In the genomic region with DNA sequence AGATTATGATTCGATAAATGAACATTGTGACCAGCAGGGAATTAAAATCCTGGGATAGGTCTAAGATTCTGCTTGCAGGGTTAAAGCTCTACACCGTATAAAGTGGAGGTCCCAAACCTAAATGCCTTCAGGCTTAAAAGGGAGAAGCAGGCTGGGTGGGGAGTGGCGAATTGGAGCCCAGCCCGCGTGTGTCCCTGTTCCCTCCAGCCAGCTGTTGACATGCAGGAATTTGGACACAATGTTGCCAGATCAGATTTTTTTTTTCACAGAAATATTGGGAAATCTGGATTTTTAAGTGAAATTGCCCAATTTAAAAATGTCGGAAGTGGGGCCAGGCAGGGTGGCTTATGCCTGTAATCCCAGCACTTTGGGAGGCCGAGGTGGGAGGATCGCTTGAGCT, we compare ENCODE assay signal across 22 cellular contexts.
"Had no signal": no experiment of that assay in that cellular context is flagged by ENCODE, and none has a peak within 500 bp of the region (broad histone marks: within the 10 kb centered on the region; RNA-seq: fewer than 3 reads in every experiment).

No MANE protein-coding gene starts in this region.

- H3K4me3 ChIP-seq: cardiac muscle cell, MG63 had no signal

- H3K9me3 ChIP-seq: MG63 had no signal

- H3K36me3 ChIP-seq: MG63 had no signal

- H3K27me3 ChIP-seq: brain microvascular endothelial cell, cardiac muscle cell, MG63 had no signal

- H3K27ac ChIP-seq: brain microvascular endothelial cell, cardiac muscle cell, KMS-11 had no signal

- DNase-seq: activated B cell treated with CpG ODN at 0.5 μM for 24 hours; activated CD4-positive, alpha-beta T cell treated with anti-CD3 and anti-CD28 coated beads for 1 hour; activated CD4-positive, alpha-beta T cell treated with anti-CD3 and anti-CD28 coated beads, Interleukin-2, amount 10 ng/mL, durations not matched to agents 24 days and 14 days; activated CD4-positive, alpha-beta T cell treated with anti-CD3 and anti-CD28 coated beads, Interleukin-2, amount 50 U/mL, for 48 hours; activated CD8-positive, alpha-beta memory T cell treated with anti-CD3 and anti-CD28 coated beads, Interleukin-2, amount 10 ng/mL, durations not matched to agents 7 days and 5 days; activated effector memory CD4-positive, alpha-beta T cell treated with Interleukin-2 at 50 U/mL for 16 hours; activated naive CD4-positive, alpha-beta T cell; activated T-cell treated with anti-CD3 and anti-CD28 coated beads, Interleukin-2, amount 50 U/mL, for 24 hours; brain microvascular endothelial cell; MG63; NCI-H1105; NCI-H1436; NCI-H1694 treated with DMSO at 0.1 percent for 48 hours; NCI-H2029 treated with DMSO at 0.1 percent for 48 hours; NCI-H510A treated with DMSO at 0.1 percent for 48 hours; NCI-H69; NK-92 treated with Interleukin-12 subunit alpha and Interleukin-12 subunit beta, amount 100 ng/mL, for 24 hours; SIG-M5; T-helper 17 cell; T-helper 9 cell had no signal

- ATAC-seq: activated CD8-positive, alpha-beta memory T cell treated with anti-CD3 and anti-CD28 coated beads, Interleukin-2, amount 10 ng/mL, durations not matched to agents 7 days and 5 days; T-helper 17 cell had no signal
